In the genomic region with DNA sequence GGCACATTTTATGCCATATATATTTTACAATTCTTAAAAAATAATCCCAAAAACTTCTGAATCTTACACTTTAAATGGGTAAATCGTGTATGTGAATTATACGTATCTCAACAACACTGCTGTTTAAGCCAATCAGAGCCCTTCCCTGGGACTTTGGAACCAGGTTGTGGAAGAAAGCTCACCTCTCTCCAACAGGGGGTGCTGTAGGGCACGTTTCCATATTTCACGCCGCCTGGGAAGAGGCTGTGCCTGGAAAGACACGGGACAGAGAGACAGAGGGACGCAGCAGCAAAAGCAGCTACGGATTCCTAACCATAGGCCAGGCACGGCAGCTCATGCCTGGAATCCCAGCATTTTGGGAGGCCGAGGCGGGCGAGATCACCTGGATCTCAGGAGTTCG, we compare ENCODE assay signal across 1 cellular context.
A peak's percentile ranks its signal among the peaks of the same experiment; 100 is the strongest.
TF ChIP-seq lines count a peak whose summit lies in the region.

No MANE protein-coding gene starts in this region.

TF ChIP-seq in K562, 482 proteins besides CTCF, POLR2A, EP300 and RAD21:
- TF ChIP-seq SIN3A (IDR thresholded peaks at IDR 0.05; ENCODE audit: borderline replicate concordance in 2 of 2, control insufficient read depth in 1 of 2, low read depth in 2 of 2, low read length in 2 of 2) (no peak), DMBX1 (CRISPR knock-in tag; IDR thresholded peaks at IDR 0.05; ENCODE audit: borderline replicate concordance) (no peak), ZNF436 (CRISPR knock-in tag; IDR thresholded peaks at IDR 0.05) (no peak), KAT8 (IDR thresholded peaks at IDR 0.05; ENCODE audit: low read depth) (no peak), NFYB (IDR thresholded peaks at IDR 0.05; ENCODE audit: extremely low read depth, insufficient read length) (peak; percentile 46), SETDB1 (IDR thresholded peaks at IDR 0.05; ENCODE audit: low read length) (no peak), ETS2 (tag; IDR thresholded peaks at IDR 0.05; ENCODE audit: borderline replicate concordance, poor library complexity, severe bottlenecking) (no peak), CREM (IDR thresholded peaks at IDR 0.05; ENCODE audit: low read depth) (no peak), CBX3 (IDR thresholded peaks at IDR 0.05; ENCODE audit: borderline replicate concordance in 1 of 2, low read length in 2 of 2) (peak in 1 of 2 experiments; percentile 76; a peak in 2 of 3 replicates), RBBP5 (IDR thresholded peaks at IDR 0.05; ENCODE audit: borderline replicate concordance, insufficient read depth, low read length, poor library complexity, severe bottlenecking) (no peak), STAT5B (CRISPR knock-in tag; IDR thresholded peaks at IDR 0.05) (no peak), SAP30 (IDR thresholded peaks at IDR 0.05; ENCODE audit: borderline replicate concordance, insufficient read depth, low read depth, low read length, poor library complexity, severe bottlenecking) (no peak), ZNF57 (CRISPR knock-in tag; IDR thresholded peaks at IDR 0.05) (no peak), RCOR1 (IDR thresholded peaks at IDR 0.05; ENCODE audit: borderline replicate concordance in 1 of 2, low read depth in 2 of 2, low read length in 2 of 2) (no peak), SP1 (CRISPR knock-in tag; IDR thresholded peaks at IDR 0.05) (0 out of 2 replicates have a peak, but pooled peaks have one; percentile 30), CC2D1A (IDR thresholded peaks at IDR 0.05) (peak; percentile 57; the same call in 1 of the 2 replicates)
- TF ChIP-seq, protein P1, sequence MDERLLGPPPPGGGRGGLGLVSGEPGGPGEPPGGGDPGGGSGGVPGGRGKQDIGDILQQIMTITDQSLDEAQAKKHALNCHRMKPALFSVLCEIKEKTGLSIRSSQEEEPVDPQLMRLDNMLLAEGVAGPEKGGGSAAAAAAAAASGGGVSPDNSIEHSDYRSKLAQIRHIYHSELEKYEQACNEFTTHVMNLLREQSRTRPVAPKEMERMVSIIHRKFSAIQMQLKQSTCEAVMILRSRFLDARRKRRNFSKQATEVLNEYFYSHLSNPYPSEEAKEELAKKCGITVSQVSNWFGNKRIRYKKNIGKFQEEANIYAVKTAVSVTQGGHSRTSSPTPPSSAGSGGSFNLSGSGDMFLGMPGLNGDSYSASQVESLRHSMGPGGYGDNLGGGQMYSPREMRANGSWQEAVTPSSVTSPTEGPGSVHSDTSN (CRISPR knock-in tag; IDR thresholded peaks at IDR 0.05; ENCODE audit: low read depth) = no peak
- TF ChIP-seq, protein P1 (tag; conservative IDR thresholded peaks at IDR 0.05; ENCODE audit: low read depth) = no peak
- TF ChIP-seq, protein P2, sequence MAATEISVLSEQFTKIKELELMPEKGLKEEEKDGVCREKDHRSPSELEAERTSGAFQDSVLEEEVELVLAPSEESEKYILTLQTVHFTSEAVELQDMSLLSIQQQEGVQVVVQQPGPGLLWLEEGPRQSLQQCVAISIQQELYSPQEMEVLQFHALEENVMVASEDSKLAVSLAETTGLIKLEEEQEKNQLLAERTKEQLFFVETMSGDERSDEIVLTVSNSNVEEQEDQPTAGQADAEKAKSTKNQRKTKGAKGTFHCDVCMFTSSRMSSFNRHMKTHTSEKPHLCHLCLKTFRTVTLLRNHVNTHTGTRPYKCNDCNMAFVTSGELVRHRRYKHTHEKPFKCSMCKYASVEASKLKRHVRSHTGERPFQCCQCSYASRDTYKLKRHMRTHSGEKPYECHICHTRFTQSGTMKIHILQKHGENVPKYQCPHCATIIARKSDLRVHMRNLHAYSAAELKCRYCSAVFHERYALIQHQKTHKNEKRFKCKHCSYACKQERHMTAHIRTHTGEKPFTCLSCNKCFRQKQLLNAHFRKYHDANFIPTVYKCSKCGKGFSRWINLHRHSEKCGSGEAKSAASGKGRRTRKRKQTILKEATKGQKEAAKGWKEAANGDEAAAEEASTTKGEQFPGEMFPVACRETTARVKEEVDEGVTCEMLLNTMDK (IDR thresholded peaks at IDR 0.05; ENCODE audit: borderline replicate concordance, insufficient read depth, low read depth, low read length, poor library complexity, severe bottlenecking) = peak; percentile 33
- TF ChIP-seq, protein P3, sequence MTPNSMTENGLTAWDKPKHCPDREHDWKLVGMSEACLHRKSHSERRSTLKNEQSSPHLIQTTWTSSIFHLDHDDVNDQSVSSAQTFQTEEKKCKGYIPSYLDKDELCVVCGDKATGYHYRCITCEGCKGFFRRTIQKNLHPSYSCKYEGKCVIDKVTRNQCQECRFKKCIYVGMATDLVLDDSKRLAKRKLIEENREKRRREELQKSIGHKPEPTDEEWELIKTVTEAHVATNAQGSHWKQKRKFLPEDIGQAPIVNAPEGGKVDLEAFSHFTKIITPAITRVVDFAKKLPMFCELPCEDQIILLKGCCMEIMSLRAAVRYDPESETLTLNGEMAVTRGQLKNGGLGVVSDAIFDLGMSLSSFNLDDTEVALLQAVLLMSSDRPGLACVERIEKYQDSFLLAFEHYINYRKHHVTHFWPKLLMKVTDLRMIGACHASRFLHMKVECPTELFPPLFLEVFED (CRISPR knock-in tag; conservative IDR thresholded peaks at IDR 0.05) = no peak
- TF ChIP-seq, protein P4, sequence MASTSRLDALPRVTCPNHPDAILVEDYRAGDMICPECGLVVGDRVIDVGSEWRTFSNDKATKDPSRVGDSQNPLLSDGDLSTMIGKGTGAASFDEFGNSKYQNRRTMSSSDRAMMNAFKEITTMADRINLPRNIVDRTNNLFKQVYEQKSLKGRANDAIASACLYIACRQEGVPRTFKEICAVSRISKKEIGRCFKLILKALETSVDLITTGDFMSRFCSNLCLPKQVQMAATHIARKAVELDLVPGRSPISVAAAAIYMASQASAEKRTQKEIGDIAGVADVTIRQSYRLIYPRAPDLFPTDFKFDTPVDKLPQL (IDR thresholded peaks at IDR 0.05; ENCODE audit: extremely low read depth, insufficient read length) = no peak
- TF ChIP-seq, protein P5, sequence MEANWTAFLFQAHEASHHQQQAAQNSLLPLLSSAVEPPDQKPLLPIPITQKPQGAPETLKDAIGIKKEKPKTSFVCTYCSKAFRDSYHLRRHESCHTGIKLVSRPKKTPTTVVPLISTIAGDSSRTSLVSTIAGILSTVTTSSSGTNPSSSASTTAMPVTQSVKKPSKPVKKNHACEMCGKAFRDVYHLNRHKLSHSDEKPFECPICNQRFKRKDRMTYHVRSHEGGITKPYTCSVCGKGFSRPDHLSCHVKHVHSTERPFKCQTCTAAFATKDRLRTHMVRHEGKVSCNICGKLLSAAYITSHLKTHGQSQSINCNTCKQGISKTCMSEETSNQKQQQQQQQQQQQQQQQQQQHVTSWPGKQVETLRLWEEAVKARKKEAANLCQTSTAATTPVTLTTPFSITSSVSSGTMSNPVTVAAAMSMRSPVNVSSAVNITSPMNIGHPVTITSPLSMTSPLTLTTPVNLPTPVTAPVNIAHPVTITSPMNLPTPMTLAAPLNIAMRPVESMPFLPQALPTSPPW (CRISPR knock-in tag; IDR thresholded peaks at IDR 0.05) = no peak
